Comparison of ENCODE assay signal across 22 cellular contexts in genomic region chr2:14677039-14677438, GRCh38. TPM values are rescaled to one million over a fixed set of nuclear protein-coding genes. Genes with fewer than 3 reads are reported as not detected.
"Had no signal": no experiment of that assay in that cellular context is flagged by ENCODE, and none has a peak within 500 bp of the region (broad histone marks: within the 10 kb centered on the region; RNA-seq: fewer than 3 reads in every experiment).

No MANE protein-coding gene starts in this region.

- H3K4me2 ChIP-seq: smooth muscle cell had no signal

- H3K4me1 ChIP-seq: ascending aorta, heart right ventricle, vagina had no signal

- H3K4me3 ChIP-seq: ascending aorta, cardiac muscle cell, gastroesophageal sphincter, heart right ventricle, smooth muscle cell, tibial nerve, vagina had no signal

- ATAC-seq: activated CD4-positive, CD25-positive, alpha-beta regulatory T cell treated with anti-CD3 and anti-CD28 coated beads, Interleukin-2, amount 50 U/mL, for 24 hours; activated naive CD8-positive, alpha-beta T cell treated with anti-CD3 and anti-CD28 coated beads, Interleukin-2, amount 50 U/mL, for 24 hours; gastroesophageal sphincter; heart right ventricle; left colon; naive thymus-derived CD8-positive, alpha-beta T cell; right cardiac atrium had no signal

- DNase-seq: activated CD4-positive, alpha-beta T cell treated with anti-CD3 and anti-CD28 coated beads, Interleukin-2, amount 50 U/mL, for 4 hours; activated naive CD4-positive, alpha-beta T cell treated with anti-CD3 and anti-CD28 coated beads for 36 hours; activated naive CD8-positive, alpha-beta T cell treated with anti-CD3 and anti-CD28 coated beads, Interleukin-2, amount 50 U/mL, for 24 hours; heart right ventricle; left colon; mammary epithelial cell; naive thymus-derived CD8-positive, alpha-beta T cell; nucleus accumbens; right cardiac atrium; stimulated activated CD4-positive, alpha-beta T cell treated with anti-CD3 and anti-CD28 coated beads, Interleukin-4, amount 100 ng/mL, for 4 hours; stimulated activated CD8-positive, alpha-beta memory T cell treated with anti-CD3 and anti-CD28 coated beads, Interleukin-4, amount 100 ng/mL, for 48 hours; stimulated activated naive CD4-positive, alpha-beta T cell treated with Interleukin-2 at 50 U/mL for 16 hours; substantia nigra; T-helper 9 cell had no signal

- H3K9me3 ChIP-seq: ascending aorta, gastroesophageal sphincter, heart right ventricle, tibial nerve, vagina had no signal

- H3K27me3 ChIP-seq: ascending aorta, cardiac muscle cell, gastroesophageal sphincter, heart right ventricle, tibial nerve, vagina had no signal

- H3K36me3 ChIP-seq: ascending aorta, cardiac muscle cell, gastroesophageal sphincter, heart right ventricle, tibial nerve, vagina had no signal

- H3K27ac ChIP-seq: ascending aorta, cardiac muscle cell, gastroesophageal sphincter, heart right ventricle, tibial nerve, vagina had no signal

RNA-seq across cellular contexts. Expression of gene LRATD1, which starts 44.5 kb away (rescaled TPM):
- total RNA-seq: activated naive CD4-positive, alpha-beta T cell treated with anti-CD3 and anti-CD28 coated beads for 36 hours; activated T-helper 2 cell treated with anti-CD3 and anti-CD28 coated beads, Interferon-gamma antibody, Interleukin-2, Interleukin-4, amounts not matched to agents 10 μg/mL and 5 μg/mL and 100 μg/mL, durations not matched to agents 14 hours and 24 hours and 36 hours; naive thymus-derived CD8-positive, alpha-beta T cell had no signal
- polyA plus RNA-seq: naive thymus-derived CD8-positive, alpha-beta T cell had no signal
